Comparison of ENCODE assay signal across 13 cellular contexts in the genomic region with DNA sequence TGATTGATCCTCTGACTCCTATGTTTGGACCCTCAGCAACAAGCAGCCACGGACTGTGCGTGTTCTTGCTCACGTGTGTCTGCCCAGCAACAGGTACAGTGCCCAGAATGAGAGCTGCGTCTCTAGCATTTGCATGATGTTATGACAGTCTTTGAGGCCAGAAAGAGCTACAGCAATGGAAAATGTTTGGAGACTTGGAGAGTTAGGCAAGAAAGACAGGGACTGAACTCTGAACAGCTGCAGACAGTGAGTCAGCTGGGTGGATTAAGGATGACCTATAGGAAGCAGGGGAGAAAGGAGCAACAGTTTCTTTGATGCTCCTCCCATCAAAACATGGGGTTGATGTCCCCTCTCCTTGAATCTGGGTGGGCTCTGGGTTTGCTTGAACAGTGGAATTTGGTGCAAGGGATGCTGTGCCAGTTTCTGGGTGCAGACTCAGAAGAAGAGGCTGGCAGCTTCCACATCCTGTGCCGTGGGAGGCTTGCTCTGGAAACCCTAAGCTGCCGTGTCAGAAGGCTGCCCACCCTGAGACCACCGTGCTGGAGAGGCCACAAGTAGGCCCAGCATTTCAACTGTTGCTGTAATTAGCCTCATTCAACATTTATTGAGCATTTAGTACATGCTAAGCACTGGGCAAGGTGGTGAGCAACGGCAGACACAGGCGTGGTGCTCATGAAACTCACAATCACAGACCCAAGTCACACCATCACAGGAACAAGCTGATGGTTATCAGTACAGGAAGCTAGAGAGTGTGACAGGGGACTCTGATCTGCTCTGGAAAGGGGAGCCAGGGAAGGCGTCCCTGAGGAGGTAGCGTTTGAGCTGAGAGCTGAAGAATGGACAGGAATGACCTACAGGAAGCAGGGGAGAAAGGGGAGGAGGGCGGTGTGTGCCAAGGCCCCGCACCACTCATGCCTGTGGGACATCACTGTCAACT. TPM values are rescaled to one million over a fixed set of nuclear protein-coding genes. Genes with fewer than 3 reads are reported as not detected.
A peak's percentile ranks its signal among the peaks of the same experiment; 100 is the strongest.
DNase-seq lines count a peak whose midpoint lies in the region; ATAC-seq, FAIRE-seq and TF ChIP-seq lines count a peak whose summit lies in the region.
"Had no signal": no experiment of that assay in that cellular context is flagged by ENCODE, and none has a peak within 500 bp of the region (broad histone marks: within the 10 kb centered on the region; RNA-seq: fewer than 3 reads in every experiment).

No MANE protein-coding gene starts in this region.

- H3K27ac ChIP-seq in small intestine (ENCODE audit: low read depth in 1 of 2, low read length in 1 of 2), result peak overlapping the region in 1 of 2 donors; percentile 24

- DNase-seq in activated effector memory CD4-positive, alpha-beta T cell treated with Interleukin-2 at 50 U/mL for 16 hours, result peak; percentile 13
- DNase-seq in activated effector memory CD4-positive, alpha-beta T cell treated with anti-CD3 and anti-CD28 coated beads, Interleukin-2, amount 50 U/mL, for 16 hours, result no peak
- peak; percentile 33 for DNase-seq in activated CD4-positive, alpha-beta memory T cell treated with anti-CD3 and anti-CD28 coated beads for 36 hours
- peak; percentile 42 for DNase-seq in fibroblast of pulmonary artery (ENCODE audit: low read depth)
- peak; percentile 42 for DNase-seq in small intestine
- DNase-seq in NCI-H526 (lab: John Stamatoyannopoulos, UW), result no peak
- no peak for DNase-seq in left lobe of liver (ENCODE audit: low spot score)
- DNase-seq: cortex of kidney; NCI-H2081; stimulated activated CD8-positive, alpha-beta memory T cell treated with anti-CD3 and anti-CD28 coated beads, Interleukin-4, amount 100 ng/mL, for 48 hours had no signal

- peaks cover 16% of the 10 kb centered on the region for H3K27me3 Mint-ChIP-seq in activated CD4-positive, alpha-beta memory T cell treated with anti-CD3 and anti-CD28 coated beads for 36 hours

- H3K36me3 Mint-ChIP-seq in activated CD4-positive, alpha-beta memory T cell treated with anti-CD3 and anti-CD28 coated beads for 36 hours, result peaks cover 3% of the 10 kb centered on the region

- H3K9me3 Mint-ChIP-seq in activated CD4-positive, alpha-beta memory T cell treated with anti-CD3 and anti-CD28 coated beads for 36 hours, result no peaks in the 10 kb centered on the region

- WGBS in small intestine, 3 donors, result 63 to 79% (median 65%) methylated on average over 13 of the region's 13 CpGs

- intact Hi-C loops in activated CD4-positive, alpha-beta memory T cell treated with anti-CD3 and anti-CD28 coated beads for 36 hours (cut with micrococcal nuclease), result no loop called here

- peaks cover 0 to 3% of the 10 kb centered on the region in 2 donors for H3K4me1 ChIP-seq in small intestine (ENCODE audit: control insufficient read depth in 2 of 2, insufficient read depth in 1 of 2, low read depth in 1 of 2, low read length in 1 of 2)

- CTCF ChIA-PET in activated CD4-positive, alpha-beta memory T cell treated with anti-CD3 and anti-CD28 coated beads for 36 hours (lab: Charles Lee), result interaction anchor here (0.8 to 1.2 kb wide), 4 partner anchors 27 to 171 kb away, joined by 3 read pairs; no protein-coding TSS in a partner anchor

- no peak for FAIRE-seq in small intestine (lab: Jason Lieb, UNC)
- FAIRE-seq: H1 had no signal

- H3K4me3 ChIP-seq in fibroblast of pulmonary artery (replicated peaks; ENCODE audit: low read depth, low read length) (no peak overlapping the region), small intestine (ENCODE audit: low read depth in 1 of 2, low read length in 2 of 2) (no peak overlapping the region)

- no peak for TF ChIP-seq CTCF in fibroblast of pulmonary artery (IDR thresholded peaks at IDR 0.05; ENCODE audit: low read length, missing control alignments)

- ATAC-seq in GM21723 (IDR thresholded peaks at IDR 0.05; ENCODE audit: unreplicated experiment), result no peak
- no peak for ATAC-seq in left lobe of liver

- no peaks in the 10 kb centered on the region for H3K9me3 ChIP-seq in small intestine (ENCODE audit: control insufficient read depth, low read depth)

- no peak overlapping the region for H3K27ac Mint-ChIP-seq in activated CD4-positive, alpha-beta memory T cell treated with anti-CD3 and anti-CD28 coated beads for 36 hours

- POLR2A ChIA-PET in activated CD4-positive, alpha-beta memory T cell treated with anti-CD3 and anti-CD28 coated beads for 36 hours (lab: Charles Lee), result no interaction called here

- no peaks in the 10 kb centered on the region for H3K36me3 ChIP-seq in small intestine (ENCODE audit: control insufficient read depth in 2 of 2, insufficient read depth in 2 of 2, low read length in 2 of 2)

- no peaks in the 10 kb centered on the region for H3K27me3 ChIP-seq in small intestine (ENCODE audit: control insufficient read depth in 2 of 2, insufficient read depth in 2 of 2, low read length in 2 of 2)

- H3K4me3 Mint-ChIP-seq in activated CD4-positive, alpha-beta memory T cell treated with anti-CD3 and anti-CD28 coated beads for 36 hours, result no peak overlapping the region

- H3K4me1 Mint-ChIP-seq in activated CD4-positive, alpha-beta memory T cell treated with anti-CD3 and anti-CD28 coated beads for 36 hours (ENCODE audit: low read depth), result peaks cover 24% of the 10 kb centered on the region

RNA-seq across cellular contexts. Expression of gene CCR9, which starts 21.7 kb away (rescaled TPM):
- total RNA-seq in activated CD4-positive, alpha-beta memory T cell treated with anti-CD3 and anti-CD28 coated beads for 36 hours, result not detected
- 1 to 10 TPM in 2 of 3 donors, under 1 TPM in 1; 0.22 to 2.7 (median 1.1) TPM for polyA plus RNA-seq in small intestine
- 0.15 TPM for total RNA-seq in left lobe of liver
- total RNA-seq: H1; T-helper 2 cell treated with Interferon-gamma antibody and Interleukin-4, amounts not matched to agents 100 ng/mL and 5 ng/mL, for 36 hours had no signal
- polyA plus RNA-seq: H1 had no signal

RNA-seq across cellular contexts. Expression of gene CXCR6, which starts 35.2 kb away (rescaled TPM):
- 1 to 10 TPM; 4.0 TPM for total RNA-seq in activated CD4-positive, alpha-beta memory T cell treated with anti-CD3 and anti-CD28 coated beads for 36 hours
- 1 to 10 TPM in 2 of 3 donors, under 1 TPM in 1; 0.45 to 2.7 (median 2.2) TPM for polyA plus RNA-seq in small intestine
- total RNA-seq in left lobe of liver, result not detected
- total RNA-seq: H1 had no signal
- polyA plus RNA-seq: H1 had no signal

Comparison
In these comparisons a context has a peak if more than half of its experiments do, and no peak if none do; other contexts are left out.
1. DNase-seq: peak in activated effector memory CD4-positive, alpha-beta T cell treated with Interleukin-2 at 50 U/mL for 16 hours (single experiment), activated CD4-positive, alpha-beta memory T cell treated with anti-CD3 and anti-CD28 coated beads for 36 hours (single experiment), fibroblast of pulmonary artery (single experiment) and small intestine (single experiment); none in activated effector memory CD4-positive, alpha-beta T cell treated with anti-CD3 and anti-CD28 coated beads, Interleukin-2, amount 50 U/mL, for 16 hours (single experiment), NCI-H526 (0 of 2) and left lobe of liver (single experiment).